In the genomic region with DNA sequence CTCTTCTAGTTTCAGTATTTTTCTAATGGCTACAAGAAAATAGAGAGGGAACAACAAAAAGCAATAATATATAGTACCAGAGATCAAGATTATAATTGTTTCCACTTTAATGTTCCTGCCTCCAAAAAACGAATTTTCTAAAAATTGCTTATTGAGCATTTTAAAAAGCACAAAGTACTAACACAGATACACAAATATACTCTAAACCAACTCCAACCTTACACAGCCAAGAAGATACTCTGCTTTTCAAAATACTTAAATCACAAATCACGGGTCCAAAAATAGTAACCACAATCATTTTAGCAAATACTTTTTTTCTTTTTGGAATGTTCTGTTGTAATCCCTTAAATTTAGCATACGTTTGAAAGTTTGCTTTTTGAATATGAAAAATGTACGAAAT, we compare ENCODE assay signal across 8 cellular contexts. TPM values are rescaled to one million over a fixed set of nuclear protein-coding genes. Genes with fewer than 3 reads are reported as not detected.
DNase-seq lines count a peak whose midpoint lies in the region; ATAC-seq, FAIRE-seq and TF ChIP-seq lines count a peak whose summit lies in the region.

No MANE protein-coding gene starts in this region.

- H3K4me1 Mint-ChIP-seq in activated T-cell treated with anti-CD3 and anti-CD28 coated beads, Interleukin-2, amount 50 U/mL, for 24 hours (ENCODE audit: low read depth) = peaks cover 58% of the 10 kb centered on the region
- peaks cover 7% of the 10 kb centered on the region for H3K4me1 Mint-ChIP-seq in astrocyte (ENCODE audit: low read depth, unreplicated experiment)

- no peak overlapping the region for H4K91ac ChIP-seq in mesenchymal stem cell (ENCODE audit: low read length)

- H3K18ac ChIP-seq in mesenchymal stem cell (ENCODE audit: low read depth in 1 of 2, low read length in 2 of 2) = no peak overlapping the region

- no peak for FAIRE-seq in astrocyte (lab: Jason Lieb, UNC)

- H3K79me2 ChIP-seq in astrocyte (ENCODE audit: insufficient read depth, low read length) = peaks cover 64% of the 10 kb centered on the region

- H3K4me3 Mint-ChIP-seq in activated T-cell treated with anti-CD3 and anti-CD28 coated beads, Interleukin-2, amount 50 U/mL, for 24 hours = peak overlapping the region; percentile 46
- peak overlapping the region; percentile 72 for H3K4me3 Mint-ChIP-seq in astrocyte (ENCODE audit: unreplicated experiment)

- no peaks in the 10 kb centered on the region for H3K27me3 Mint-ChIP-seq in activated T-cell treated with anti-CD3 and anti-CD28 coated beads, Interleukin-2, amount 50 U/mL, for 24 hours
- H3K27me3 Mint-ChIP-seq in astrocyte (ENCODE audit: low read depth, unreplicated experiment) = peaks cover 15% of the 10 kb centered on the region

- H3K4me3 ChIP-seq in astrocyte (ENCODE audit: insufficient read depth, low read depth, low read length) (no peak overlapping the region), mesenchymal stem cell (ENCODE audit: insufficient read depth in 1 of 2, low read depth in 1 of 2, low read length in 2 of 2) (peak overlapping the region in 1 of 2 experiments; percentile 96), thyroid gland (replicated peaks in 1 of 3) (no peak overlapping the region)

- peaks cover 44% of the 10 kb centered on the region for H3K36me3 Mint-ChIP-seq in activated T-cell treated with anti-CD3 and anti-CD28 coated beads, Interleukin-2, amount 50 U/mL, for 24 hours (ENCODE audit: low read depth)
- no peaks in the 10 kb centered on the region for H3K36me3 Mint-ChIP-seq in astrocyte (ENCODE audit: low read depth, unreplicated experiment)

- no peak for TF ChIP-seq POLR2A in thyroid gland (IDR thresholded peaks at IDR 0.05)

- H4K8ac ChIP-seq in mesenchymal stem cell (ENCODE audit: low read length) = no peak overlapping the region

- intact Hi-C loops in thyroid gland (cut with DNase I) = loop anchor here (5.0 kb wide), 1 partner anchor 91 kb away; a partner anchor contains a TSS

- H3K4me1 ChIP-seq in astrocyte (ENCODE audit: insufficient read depth, low read length) = peaks cover 17% of the 10 kb centered on the region
- H3K4me1 ChIP-seq in mesenchymal stem cell (ENCODE audit: control insufficient read depth, insufficient read depth, low read depth, low read length) = no peaks in the 10 kb centered on the region
- H3K4me1 ChIP-seq in thyroid gland = peaks cover 47 to 54% of the 10 kb centered on the region in 2 donors

- H3K9me3 Mint-ChIP-seq in activated T-cell treated with anti-CD3 and anti-CD28 coated beads, Interleukin-2, amount 50 U/mL, for 24 hours = no peaks in the 10 kb centered on the region
- no peaks in the 10 kb centered on the region for H3K9me3 Mint-ChIP-seq in astrocyte (ENCODE audit: unreplicated experiment)

- H3K14ac ChIP-seq in mesenchymal stem cell (ENCODE audit: low read length in 2 of 2) = no peak overlapping the region

- no peak overlapping the region for H3K4ac ChIP-seq in mesenchymal stem cell (ENCODE audit: low read depth in 1 of 2, low read length in 2 of 2)

- no peak overlapping the region for H3K23ac ChIP-seq in mesenchymal stem cell (ENCODE audit: low read length in 2 of 2)

- ATAC-seq in GM19324 (IDR thresholded peaks at IDR 0.05; ENCODE audit: low FRiP score, unreplicated experiment) = no peak

- H2AFZ ChIP-seq in astrocyte (ENCODE audit: low read depth, low read length) = no peak overlapping the region
- H2AFZ ChIP-seq in mesenchymal stem cell (ENCODE audit: low read depth, low read length) = no peak overlapping the region

- in situ Hi-C loops in G401 (cut with HindIII; ENCODE audit: low sequenced_read_pairs) = no loop called here

- H3K79me1 ChIP-seq in mesenchymal stem cell (replicated peaks; ENCODE audit: low read length, poor library complexity, severe bottlenecking) = peaks cover 10% of the 10 kb centered on the region

- H3K9me3 ChIP-seq in astrocyte (ENCODE audit: insufficient read depth, low read depth, low read length) (no peaks in the 10 kb centered on the region), mesenchymal stem cell (ENCODE audit: control insufficient read depth, low read length) (no peaks in the 10 kb centered on the region), thyroid gland (no peaks in the 10 kb centered on the region)

- TF ChIP-seq CTCF in astrocyte (IDR thresholded peaks at IDR 0.05; ENCODE audit: insufficient read depth, low read depth, low read length) (no peak), thyroid gland (IDR thresholded peaks at IDR 0.05) (no peak)

- no peak overlapping the region for H2BK5ac ChIP-seq in mesenchymal stem cell (ENCODE audit: low read depth, low read length, poor library complexity, severe bottlenecking)

- H2AK5ac ChIP-seq in mesenchymal stem cell (ENCODE audit: low read length, severe bottlenecking) = no peak overlapping the region

- H3K9ac ChIP-seq in astrocyte (ENCODE audit: low read length) (no peak overlapping the region), mesenchymal stem cell (ENCODE audit: low read length) (peak overlapping the region; percentile 95)

- peak overlapping the region; percentile 16 for H3K27ac Mint-ChIP-seq in activated T-cell treated with anti-CD3 and anti-CD28 coated beads, Interleukin-2, amount 50 U/mL, for 24 hours
- no peak overlapping the region for H3K27ac Mint-ChIP-seq in astrocyte (ENCODE audit: unreplicated experiment)

- H2BK12ac ChIP-seq in mesenchymal stem cell (ENCODE audit: low read length in 2 of 2) = no peak overlapping the region

- no peak overlapping the region for H2BK120ac ChIP-seq in mesenchymal stem cell (ENCODE audit: low read depth, low read length)

- H3K27ac ChIP-seq in astrocyte (ENCODE audit: low read depth, low read length) (no peak overlapping the region), mesenchymal stem cell (ENCODE audit: low read length, poor library complexity, severe bottlenecking) (no peak overlapping the region), thyroid gland (peak overlapping the region; percentile 81 to 95 (median 91))

- H2BK15ac ChIP-seq in mesenchymal stem cell (ENCODE audit: low read depth, poor library complexity, severe bottlenecking) = no peak overlapping the region

- DNase-seq in activated T-cell treated with anti-CD3 and anti-CD28 coated beads, Interleukin-2, amount 50 U/mL, for 24 hours = no peak
- DNase-seq in activated T-cell treated with anti-CD3 and anti-CD28 coated beads for 4 hours (no peak), astrocyte (ENCODE audit: low read depth) (peak; percentile 16), mesenchymal stem cell (no peak), thyroid gland (no peak), NAMALWA (ENCODE audit: low spot score) (no peak), G401 (ENCODE audit: low spot score) (no peak)

- 72% methylated on average over 1 of the region's 4 CpGs for WGBS in mesenchymal stem cell
- 62 to 77% methylated on average over 4 of the region's 4 CpGs for WGBS in thyroid gland, 2 donors

- H3K36me3 ChIP-seq in astrocyte (ENCODE audit: insufficient read depth, low read length) (peaks cover 9% of the 10 kb centered on the region), mesenchymal stem cell (ENCODE audit: control insufficient read depth in 1 of 2, insufficient read depth in 2 of 2, low read depth in 1 of 2, low read length in 2 of 2) (peaks cover 6 to 7% of the 10 kb centered on the region in 2 experiments), thyroid gland (no peaks in the 10 kb centered on the region)

- peak overlapping the region; percentile 99 for H3K4me2 ChIP-seq in astrocyte (ENCODE audit: low read length)
- H3K4me2 ChIP-seq in mesenchymal stem cell (ENCODE audit: low read length, poor library complexity, severe bottlenecking) = no peak overlapping the region

- no peaks in the 10 kb centered on the region for H3K27me3 ChIP-seq in astrocyte (ENCODE audit: insufficient read depth, low read length)
- no peaks in the 10 kb centered on the region for H3K27me3 ChIP-seq in mesenchymal stem cell (ENCODE audit: control insufficient read depth in 1 of 2, insufficient read depth in 1 of 2, low read length in 2 of 2)
- H3K27me3 ChIP-seq in thyroid gland = no peaks in the 10 kb centered on the region

- peaks cover 20% of the 10 kb centered on the region for H4K20me1 ChIP-seq in astrocyte (ENCODE audit: insufficient read depth, low read length)

RNA-seq across cellular contexts. Expression of a gene that starts 2.0 kb away (rescaled TPM):
- total RNA-seq in astrocyte = 28.6 and 29.3 TPM in 2 replicates
- polyA plus RNA-seq in mesenchymal stem cell (2013, experiment 1 of 2) = 22.0 TPM
- polyA plus RNA-seq in mesenchymal stem cell (2013, experiment 2 of 2) = 22.2 TPM
- 10 to 100 TPM; 56.7 to 92.2 (median 70.5) TPM for total RNA-seq in thyroid gland
- 12.4 and 18.6 TPM in 2 replicates for total RNA-seq in G401 (2014; rRNA removed; shearing (Covaris generic))

Comparison
In these comparisons a context has a peak if more than half of its experiments do, and no peak if none do; other contexts are left out.
1. H3K27ac ChIP-seq: peak in thyroid gland (3 of 3); none in astrocyte (single experiment) and mesenchymal stem cell (single experiment).